ENCODE assay signal across 1 cellular context in genomic region chr5:98769006-98769255, GRCh38.
TF ChIP-seq lines count a peak whose summit lies in the region.

No MANE protein-coding gene starts in this region.

TF ChIP-seq in GM12878, 131 proteins besides CTCF, POLR2A, EP300 and RAD21:
- TF ChIP-seq ZBTB40 (IDR thresholded peaks at IDR 0.05; ENCODE audit: borderline replicate concordance) = no peak
- no peak for TF ChIP-seq POLR2AphosphoS5 (IDR thresholded peaks at IDR 0.05; ENCODE audit: low read length)
- no peak for TF ChIP-seq ZNF207 (IDR thresholded peaks at IDR 0.05; ENCODE audit: borderline replicate concordance)
- TF ChIP-seq ESRRA (IDR thresholded peaks at IDR 0.05; ENCODE audit: low read length) = no peak
- peak in 1 of 2 experiments; percentile 32; a peak in 1 of 3 replicates for TF ChIP-seq EGR1 (IDR thresholded peaks at IDR 0.05; ENCODE audit: borderline replicate concordance in 1 of 2, low read depth in 2 of 2, low read length in 2 of 2)
- peak; percentile 13; the same call in 1 of the 2 replicates for TF ChIP-seq SMC3 (IDR thresholded peaks at IDR 0.05; ENCODE audit: borderline replicate concordance, low read length)
- no peak for TF ChIP-seq E2F8 (IDR thresholded peaks at IDR 0.05; ENCODE audit: low read depth, partially characterized antibody)
- peak; percentile 69 for TF ChIP-seq SUZ12 (IDR thresholded peaks at IDR 0.05; ENCODE audit: unreplicated experiment)
- TF ChIP-seq CHD2 (IDR thresholded peaks at IDR 0.05; ENCODE audit: borderline replicate concordance, low read depth, low read length) = 0 out of 2 replicates have a peak, but pooled peaks have one; percentile 31
- TF ChIP-seq PKNOX1 (IDR thresholded peaks at IDR 0.05) = no peak
- TF ChIP-seq GABPA (IDR thresholded peaks at IDR 0.05; ENCODE audit: low read depth) = no peak
- no peak for TF ChIP-seq REST (IDR thresholded peaks at IDR 0.05; ENCODE audit: low read depth, low read length)
- TF ChIP-seq SMARCA5 (IDR thresholded peaks at IDR 0.05) = 0 out of 2 replicates have a peak, but pooled peaks have one; percentile 17
- TF ChIP-seq RELB (IDR thresholded peaks at IDR 0.05; ENCODE audit: low read depth) = no peak
TF ChIP-seq in GM12878: peak in this region for 5.
